In genomic region chr19:20039203-20039723, GRCh38 we compare ENCODE assay signal across 7 cellular contexts. TPM values are rescaled to one million over a fixed set of nuclear protein-coding genes. Genes with fewer than 3 reads are reported as not detected.
DNase-seq lines count a peak whose midpoint lies in the region; ATAC-seq, FAIRE-seq and TF ChIP-seq lines count a peak whose summit lies in the region.

Gene ZNF682, minus strand, starts transcription at chr19:20039505. Its CDS starts 160 bp downstream, at chr19:20039345.

- POLR2A ChIA-PET in HepG2 (lab: Yijun Ruan, JAX): interaction anchor here (0.9 to 1.7 kb wide), 5 partner anchors 11 to 263 kb away, joined by 3 to 29 read pairs (median 5); partner anchors contain the start of gene ZNF90

- 26% methylated on average over 24 of the region's 25 CpGs for WGBS in HepG2 (ENCODE audit: low lambda C conversion rate)

- peak in 7 of 56 donors; percentile 15 to 34 (median 26) for TF ChIP-seq CTCF in dorsolateral prefrontal cortex (IDR thresholded peaks at IDR 0.05 in 54 of 56, conservative IDR thresholded peaks at IDR 0.05 in 2 of 56; ENCODE audit: low read depth in 1 of 56, partially characterized antibody in 56 of 56)
- no peak for TF ChIP-seq CTCF in HepG2 (CRISPR knock-in tag; IDR thresholded peaks at IDR 0.05)

- H3K36me3 ChIP-seq in HepG2 (replicated peaks in 1 of 2; ENCODE audit: control insufficient read depth in 1 of 2, insufficient read depth in 2 of 2, low read length in 2 of 2): no peaks in the 10 kb centered on the region

- H2AFZ ChIP-seq in HepG2 (ENCODE audit: low read length): peak within 1 kb of the TSS; percentile 44

- H3K4me3 ChIP-seq in dorsolateral prefrontal cortex (peak within 1 kb of the TSS; percentile 58 to 97 (median 86)), HepG2 (replicated peaks in 1 of 3; ENCODE audit: insufficient read depth in 1 of 3, low read depth in 2 of 3, low read length in 3 of 3) (peak within 1 kb of the TSS; percentile 67 to 75 (median 69))

- peaks cover 5% of the 10 kb centered on the region for H3K79me2 ChIP-seq in HepG2 (ENCODE audit: insufficient read depth, low read length)

- in situ Hi-C loops in HepG2 (cut with HindIII; ENCODE audit: extremely low pct_ligation_motif_present, low pct_unique_long_range_greater_than_20kb): no loop called here

- no TSS peak for BruUV-seq in HepG2 (replicated peaks; lab: Mats Ljungman, UMichigan)

- peak within 1 kb of the TSS; percentile 47 for H3K4me2 ChIP-seq in HepG2 (ENCODE audit: low read depth, low read length)

- ATAC-seq in GM18519 (IDR thresholded peaks at IDR 0.05; ENCODE audit: low FRiP score, unreplicated experiment) (peak; percentile 84), HG03039 (IDR thresholded peaks at IDR 0.05; ENCODE audit: unreplicated experiment) (peak; percentile 95), HepG2 (peak; percentile 99)

- peaks cover 21% of the 10 kb centered on the region for H3K9me3 ChIP-seq in HepG2 (ENCODE audit: low read length)

- TF ChIP-seq RAD21 in HepG2 (CRISPR knock-in tag; IDR thresholded peaks at IDR 0.05): no peak

- intact Hi-C loops in dorsolateral prefrontal cortex (cut with DNase I) (no loop called here), HepG2 (cut with micrococcal nuclease; ENCODE audit: unreplicated experiment) (loop anchor here (2.0 kb wide), 1 partner anchor 14 kb away; no protein-coding TSS in a partner anchor)

- H3K27me3 ChIP-seq in dorsolateral prefrontal cortex (no peaks in the 10 kb centered on the region), HepG2 (ENCODE audit: control insufficient read depth in 1 of 2, insufficient read depth in 2 of 2, low read length in 2 of 2) (no peaks in the 10 kb centered on the region)

- CTCF ChIA-PET in HepG2 (lab: Yijun Ruan, JAX; ENCODE audit: low intra/inter-chr PET ratio, low total read pairs): no interaction called here

- TF ChIP-seq EP300 in HepG2 (IDR thresholded peaks at IDR 0.05; ENCODE audit: low read depth in 2 of 2, low read length in 2 of 2) (no peak), HepG2 (CRISPR knock-in tag; IDR thresholded peaks at IDR 0.05; ENCODE audit: borderline replicate concordance) (no peak)

- no peak for FAIRE-seq in HepG2 (lab: Jason Lieb, UNC)

- peak within 1 kb of the TSS; percentile 66 for H3K9ac ChIP-seq in HepG2 (ENCODE audit: insufficient read depth, low read depth, low read length)

- no peaks in the 10 kb centered on the region for H4K20me1 ChIP-seq in HepG2 (ENCODE audit: insufficient read depth, low read length)

- peak; percentile 62 to 73; a peak in 3 of 4 replicates for TF ChIP-seq POLR2A in HepG2 (IDR thresholded peaks at IDR 0.05; ENCODE audit: insufficient read depth in 1 of 2, low read depth in 2 of 2, low read length in 2 of 2)

- H3K27ac ChIP-seq in dorsolateral prefrontal cortex (peak within 1 kb of the TSS in 52 of 59 donors; percentile 20 to 92 (median 76)), HepG2 (ENCODE audit: extremely low read length, insufficient read depth, low read length) (peak within 1 kb of the TSS; percentile 79)

- DNase-seq in NCI-H2196 treated with DMSO at 0.1 percent for 48 hours (lab: John Stamatoyannopoulos, UW; ENCODE audit: unreplicated experiment) (peak; percentile 92), dorsolateral prefrontal cortex (peak; percentile 89 to 99 (median 96)), HepG2 (ENCODE audit: low spot score) (peak; percentile 84)
- DNase-seq in activated CD4-positive, alpha-beta T cell treated with anti-CD3 and anti-CD28 coated beads, Interleukin-2, amount 50 U/mL, for 4 hours: peak; percentile 93 to 94
- peak; percentile 90 for DNase-seq in stimulated activated CD4-positive, alpha-beta T cell treated with anti-CD3 and anti-CD28 coated beads, Interleukin-2, amount 100 ng/mL, for 4 hours (ENCODE audit: low read depth)

- peaks cover 16% of the 10 kb centered on the region; the same call in 1 of the 2 replicates for H3K4me1 ChIP-seq in HepG2 (ENCODE audit: insufficient read depth, low read length)

TF ChIP-seq in HepG2, 621 proteins besides CTCF, POLR2A, EP300 and RAD21 (continues in another document):
- TF ChIP-seq E2F5 (CRISPR knock-in tag; conservative IDR thresholded peaks at IDR 0.05) (peak; percentile 88), TGIF2 (CRISPR knock-in tag; IDR thresholded peaks at IDR 0.05) (peak; percentile 49; the same call in 1 of the 2 replicates), ZNF574 (CRISPR knock-in tag; IDR thresholded peaks at IDR 0.05) (peak; percentile 61), HMG20B (CRISPR knock-in tag; conservative IDR thresholded peaks at IDR 0.05) (no peak), PHF21A (CRISPR knock-in tag; IDR thresholded peaks at IDR 0.05) (no peak; the same call in 1 of the 2 replicates), ZNF251 (CRISPR knock-in tag; IDR thresholded peaks at IDR 0.05) (no peak), SKI (IDR thresholded peaks at IDR 0.05; ENCODE audit: partially characterized antibody) (no peak), SSRP1 (CRISPR knock-in tag; IDR thresholded peaks at IDR 0.05) (no peak), DDIT3 (CRISPR knock-in tag; IDR thresholded peaks at IDR 0.05) (no peak), KMT2B (CRISPR knock-in tag; IDR thresholded peaks at IDR 0.05) (no peak), FOXP4 (CRISPR knock-in tag; IDR thresholded peaks at IDR 0.05) (no peak)

RNA-seq across cellular contexts. Expression of gene ZNF682, which starts in this region (rescaled TPM):
- total RNA-seq in dorsolateral prefrontal cortex: 10 to 100 TPM in 90 of 120 experiments, 1 to 10 TPM in 30; 5.3 to 22.3 (median 11.5) TPM
- 7.2 and 9.1 TPM in 2 replicates for total RNA-seq in HepG2 (2016; rRNA removed; fragmentation: Illumina TruSeq; extraction: Trizol)
- 2.6 and 4.8 TPM in 2 replicates for total RNA-seq in HepG2 (2016; cell fraction: cytosol; rRNA removed; fragmentation: Illumina TruSeq; extraction: Trizol; ENCODE audit: low read depth)
- 8.5 and 8.9 TPM in 2 replicates for total RNA-seq in HepG2 (2016; cell fraction: insoluble cytoplasmic fraction; rRNA removed; fragmentation: Illumina TruSeq; extraction: Trizol)
- total RNA-seq in HepG2 (2016; cell fraction: membrane; rRNA removed; fragmentation: Illumina TruSeq; extraction: Trizol): 3.3 and 4.3 TPM in 2 replicates
- total RNA-seq in HepG2 (2016; cell fraction: nucleus; rRNA removed; fragmentation: Illumina TruSeq; extraction: Trizol): 8.9 and 12.3 TPM in 2 replicates
- polyA plus RNA-seq in HepG2 (2011; rRNA removed): 2.0 and 2.1 TPM in 2 replicates
- polyA plus RNA-seq in HepG2 (2011; cell fraction: cytosol; rRNA removed): 0.39 and 1.2 TPM in 2 replicates
- polyA plus RNA-seq in HepG2 (2011; cell fraction: nucleus; rRNA removed): 2.2 and 3.2 TPM in 2 replicates
- polyA plus RNA-seq in HepG2 (2012): 1.8 and 2.7 TPM in 2 replicates
- polyA plus RNA-seq in HepG2 (2016; cell fraction: cytosol; fragmentation: Illumina TruSeq; extraction: Trizol; ENCODE audit: low read depth): 1.3 and 1.6 TPM in 2 replicates
- 4.8 and 5.1 TPM in 2 replicates for polyA plus RNA-seq in HepG2 (2016; cell fraction: insoluble cytoplasmic fraction; fragmentation: Illumina TruSeq; extraction: Trizol; ENCODE audit: low read depth)
- polyA plus RNA-seq in HepG2 (2016; cell fraction: membrane; fragmentation: Illumina TruSeq; extraction: Trizol; ENCODE audit: low read depth): 2.1 and 2.5 TPM in 2 replicates
- polyA plus RNA-seq in HepG2 (2016; cell fraction: nucleus; fragmentation: Illumina TruSeq; extraction: Trizol; ENCODE audit: insufficient read depth, low read depth): 20.8 and 26.5 TPM in 2 replicates
- polyA minus RNA-seq in HepG2 (2011; rRNA and poly(A)+ RNA removed; ENCODE audit: low replicate concordance): 0.05 and 1.5 TPM in 2 replicates
- polyA minus RNA-seq in HepG2 (2011; cell fraction: cytosol; rRNA and poly(A)+ RNA removed): 0.49 and 1.3 TPM in 2 replicates
- 2.8 and 3.5 TPM in 2 replicates for polyA minus RNA-seq in HepG2 (2011; cell fraction: nucleus; rRNA and poly(A)+ RNA removed)

Comparison
In these comparisons a context has a peak if more than half of its experiments do, and no peak if none do; other contexts are left out.
1. Peak in every context shown above with its lines: DNase-seq, ATAC-seq, H3K4me3 ChIP-seq and H3K27ac ChIP-seq.